In genomic region chr16:20675488-20676267, GRCh38 we compare ENCODE assay signal across 8 cellular contexts. TPM values are rescaled to one million over a fixed set of nuclear protein-coding genes. Genes with fewer than 3 reads are reported as not detected.
DNase-seq lines count a peak whose midpoint lies in the region; ATAC-seq and TF ChIP-seq lines count a peak whose summit lies in the region.

No MANE protein-coding gene starts in this region.

- H3K36me3 ChIP-seq in mammary epithelial cell (ENCODE audit: insufficient read depth, low read length): no peaks in the 10 kb centered on the region
- no peaks in the 10 kb centered on the region for H3K36me3 ChIP-seq in liver (ENCODE audit: control insufficient read depth in 4 of 4, insufficient read depth in 3 of 4, low read depth in 1 of 4, low read length in 3 of 4)

- in situ Hi-C loops in mammary epithelial cell (cut with MboI; ENCODE audit: low sequenced_read_pairs in 2 of 2): no loop called here

- 3% methylated on average over 5 of the region's 6 CpGs for WGBS in mammary epithelial cell (ENCODE audit: low coverage, missing lambda C conversion rate)
- WGBS in liver: 33% methylated on average over 6 of the region's 6 CpGs

- ATAC-seq in GM21786 (IDR thresholded peaks at IDR 0.05; ENCODE audit: unreplicated experiment): peak; percentile 71
- ATAC-seq in stimulated activated naive CD8-positive, alpha-beta T cell treated with anti-CD3 and anti-CD28 coated beads, Interleukin-15, Interleukin-2, amounts not matched to agents 100 U/mL and 50 U/mL, for 24 hours: peak; percentile 65

- peak overlapping the region; percentile 24 for H3K27ac ChIP-seq in mammary epithelial cell (ENCODE audit: insufficient read depth, low read depth, low read length)
- H3K27ac ChIP-seq in liver (ENCODE audit: low read depth in 1 of 2, low read length in 2 of 2): peak overlapping the region; percentile 36 to 52

- H3K4me1 ChIP-seq in mammary epithelial cell (ENCODE audit: insufficient read depth, low read length) (peaks cover 18% of the 10 kb centered on the region), liver (ENCODE audit: control insufficient read depth in 4 of 4, insufficient read depth in 4 of 4, low read length in 3 of 4) (peaks cover 4 to 18% (median 14%) of the 10 kb centered on the region in 4 donors)

- TF ChIP-seq RAD21 in liver (IDR thresholded peaks at IDR 0.05): no peak

- peaks cover 0 to 2% (median 0%) of the 10 kb centered on the region in 7 donors for H3K9me3 Mint-ChIP-seq in CD14-positive monocyte

- peak overlapping the region; percentile 69 to 94 (median 84) for H3K27ac Mint-ChIP-seq in CD14-positive monocyte

- H3K36me3 Mint-ChIP-seq in CD14-positive monocyte: peaks cover 0 to 8% of the 10 kb centered on the region in 2 donors

- dilution Hi-C loops in mammary epithelial cell (cut with HindIII; ENCODE audit: low sequenced_read_pairs): no loop called here

- H3K9me3 ChIP-seq in mammary epithelial cell (replicated peaks; ENCODE audit: insufficient read depth, low read length): no peaks in the 10 kb centered on the region
- H3K9me3 ChIP-seq in liver (ENCODE audit: control insufficient read depth in 4 of 4, low read length in 3 of 4): no peaks in the 10 kb centered on the region

- H3K9ac ChIP-seq in mammary epithelial cell (ENCODE audit: insufficient read depth, low read length) (peak overlapping the region; percentile 29), liver (ENCODE audit: low read depth in 1 of 2, low read length in 2 of 2) (peak overlapping the region in 1 of 2 donors; percentile 63)

- intact Hi-C loops in CD14-positive monocyte (cut with micrococcal nuclease) (no loop called here), mammary epithelial cell (cut with micrococcal nuclease) (loop anchor here (2.0 kb wide), 1 partner anchor 65 kb away; the partner anchor contains the start of gene THUMPD1)

- H4K20me1 ChIP-seq in mammary epithelial cell (ENCODE audit: insufficient read depth, low read length): no peaks in the 10 kb centered on the region

- H3K4me3 ChIP-seq in mammary epithelial cell (replicated peaks in 1 of 3; ENCODE audit: insufficient read depth in 1 of 3, low read depth in 2 of 3, low read length in 3 of 3): peak overlapping the region; percentile 47 to 59 (median 49)
- H3K4me3 ChIP-seq in liver (ENCODE audit: low read depth in 1 of 3, low read length in 3 of 3): peak overlapping the region; percentile 27 to 57 (median 48)

- no peaks in the 10 kb centered on the region for H3K27me3 Mint-ChIP-seq in CD14-positive monocyte (ENCODE audit: low read depth in 3 of 3)

- no peaks in the 10 kb centered on the region for H3K27me3 ChIP-seq in mammary epithelial cell (ENCODE audit: insufficient read depth, low read length)
- H3K27me3 ChIP-seq in liver (ENCODE audit: control insufficient read depth in 4 of 4, insufficient read depth in 4 of 4, low read length in 3 of 4): no peaks in the 10 kb centered on the region

- DNase-seq in CD14-positive monocyte (ENCODE audit: low spot score) (peak; percentile 48), NCI-H748 (lab: John Stamatoyannopoulos, UW; ENCODE audit: unreplicated experiment) (peak; percentile 49), mammary epithelial cell (peak; percentile 74), HK-2 (ENCODE audit: unreplicated experiment) (no peak), epidermal melanocyte (ENCODE audit: insufficient read length, low spot score) (no peak)
- peak; percentile 29 for DNase-seq in stimulated activated naive CD8-positive, alpha-beta T cell treated with anti-CD3 and anti-CD28 coated beads, Interleukin-15, Interleukin-2, amounts not matched to agents 100 U/mL and 50 U/mL, for 24 hours

- peak overlapping the region; percentile 94 for H2AFZ ChIP-seq in mammary epithelial cell (ENCODE audit: low read depth, low read length)

- TF ChIP-seq CTCF in CD14-positive monocyte (IDR thresholded peaks at IDR 0.05) (no peak), mammary epithelial cell (conservative IDR thresholded peaks at IDR 0.05 in 1 of 2, IDR thresholded peaks at IDR 0.05 in 1 of 2; ENCODE audit: extremely low read depth in 1 of 2, insufficient read depth in 1 of 2, low read depth in 1 of 2, low read length in 2 of 2) (no peak), liver (IDR thresholded peaks at IDR 0.05; ENCODE audit: low read depth, low read length, missing input control) (no peak)

- CTCF ChIA-PET in mammary epithelial cell (lab: Charles Lee; ENCODE audit: low non-redundant PET): interaction anchor here (0.5 kb wide), 1 partner anchor 375 kb away, joined by 4 read pairs; no protein-coding TSS in a partner anchor

- H3K4me3 Mint-ChIP-seq in CD14-positive monocyte: peak overlapping the region; percentile 91 to 95

- H3K79me2 ChIP-seq in mammary epithelial cell (ENCODE audit: insufficient read depth, low read length): no peaks in the 10 kb centered on the region

- H3K4me1 Mint-ChIP-seq in CD14-positive monocyte: peaks cover 60% of the 10 kb centered on the region

- peak overlapping the region; percentile 73 for H3K4me2 ChIP-seq in mammary epithelial cell (ENCODE audit: insufficient read depth, low read depth, low read length)

- BruUV-seq in mammary epithelial cell (replicated peaks; lab: Mats Ljungman, UMichigan): no TSS peak

TF ChIP-seq in liver, 16 proteins besides CTCF, POLR2A, EP300 and RAD21:
- TF ChIP-seq MAX (IDR thresholded peaks at IDR 0.05): no peak
- no peak for TF ChIP-seq HNF4G (IDR thresholded peaks at IDR 0.05)
- TF ChIP-seq REST (IDR thresholded peaks at IDR 0.05): no peak
- no peak for TF ChIP-seq JUND (IDR thresholded peaks at IDR 0.05)
- TF ChIP-seq EGR1 (IDR thresholded peaks at IDR 0.05; ENCODE audit: low read depth in 2 of 2): no peak
- no peak for TF ChIP-seq YY1 (IDR thresholded peaks at IDR 0.05)

RNA-seq across cellular contexts. Expression of gene ACSM1, which starts 21.8 kb away (rescaled TPM):
- polyA plus RNA-seq in CD14-positive monocyte: under 1 TPM in 1 of 2 donors, not detected in 1; 0.26 TPM
- total RNA-seq in mammary epithelial cell: under 1 TPM; 0.33 to 0.35 TPM
- 0.69 TPM for polyA plus RNA-seq in mammary epithelial cell
- polyA minus RNA-seq in mammary epithelial cell: not detected
- total RNA-seq in liver: under 1 TPM; 0.25 to 0.28 TPM
- under 1 TPM; 0.18 to 0.38 TPM for polyA plus RNA-seq in liver

Comparison
In these comparisons a context has a peak if more than half of its experiments do, and no peak if none do; other contexts are left out.
1. DNase-seq: peak in CD14-positive monocyte (single experiment), NCI-H748 (single experiment), mammary epithelial cell (single experiment) and stimulated activated naive CD8-positive, alpha-beta T cell treated with anti-CD3 and anti-CD28 coated beads, Interleukin-15, Interleukin-2, amounts not matched to agents 100 U/mL and 50 U/mL, for 24 hours (single experiment); none in HK-2 (single experiment) and epidermal melanocyte (single experiment).